ENCODE assay signal across 19 cellular contexts in genomic region chr1:119294728-119295127, GRCh38.
DNase-seq lines count a peak whose midpoint lies in the region; ATAC-seq and TF ChIP-seq lines count a peak whose summit lies in the region.
"Had no signal": no experiment of that assay in that cellular context is flagged by ENCODE, and none has a peak within 500 bp of the region (broad histone marks: within the 10 kb centered on the region; RNA-seq: fewer than 3 reads in every experiment).

No MANE protein-coding gene starts in this region.

- H3K9me3 ChIP-seq in CD4-positive, CD25-positive, alpha-beta regulatory T cell (ENCODE audit: control insufficient read depth in 2 of 2, low read length in 2 of 2) = no peaks in the 10 kb centered on the region
- H3K9me3 ChIP-seq: heart right ventricle had no signal

- peak in 2 of 3 donors; percentile 5 to 37 for DNase-seq in CD4-positive, CD25-positive, alpha-beta regulatory T cell
- DNase-seq in SK-MEL-5 (ENCODE audit: low read depth, low spot score) = peak; percentile 56
- peak; percentile 86 for DNase-seq in left kidney (ENCODE audit: low read depth, low spot score)
- no peak for DNase-seq in HEK293T (ENCODE audit: extremely low spot score)
- no peak for DNase-seq in endothelial cell (ENCODE audit: low spot score)
- DNase-seq in NK-92 (lab: John Stamatoyannopoulos, UW; ENCODE audit: unreplicated experiment) = no peak
- no peak for DNase-seq in NCI-H187 (lab: John Stamatoyannopoulos, UW)
- DNase-seq: activated CD4-positive, alpha-beta T cell treated with anti-CD3 and anti-CD28 coated beads for 1 hour; activated gamma-delta T cell; anterior cingulate cortex; CD8-positive, alpha-beta memory T cell; GM23248; heart right ventricle; NCI-H1436; NCI-H446; SJCRH30; T1000 had no signal

- peaks cover 0 to 2% (median 0%) of the 10 kb centered on the region in 7 donors for H3K9me3 Mint-ChIP-seq in CD4-positive, CD25-positive, alpha-beta regulatory T cell
- H3K9me3 Mint-ChIP-seq in endothelial cell (ENCODE audit: unreplicated experiment) = no peaks in the 10 kb centered on the region
- H3K9me3 Mint-ChIP-seq: memory B cell had no signal

- no peak overlapping the region for H3K4me3 Mint-ChIP-seq in CD4-positive, CD25-positive, alpha-beta regulatory T cell
- no peak overlapping the region for H3K4me3 Mint-ChIP-seq in endothelial cell (ENCODE audit: unreplicated experiment)
- H3K4me3 Mint-ChIP-seq: CD8-positive, alpha-beta memory T cell; memory B cell had no signal

- no peak for TF ChIP-seq CTCF in endothelial cell (IDR thresholded peaks at IDR 0.05; ENCODE audit: unreplicated experiment)

- CTCF ChIA-PET in HEK293T (lab: Yijun Ruan, JAX) = interaction anchor here (1.0 to 1.2 kb wide), 4 partner anchors 17 to 72 kb away, joined by 3 to 4 read pairs (median 4); no protein-coding TSS in a partner anchor

- H3K4me3 ChIP-seq in CD4-positive, CD25-positive, alpha-beta regulatory T cell (ENCODE audit: low read depth, low read length) = no peak overlapping the region
- H3K4me3 ChIP-seq: GM23248, heart right ventricle, SJCRH30 had no signal

- H3K36me3 Mint-ChIP-seq in CD4-positive, CD25-positive, alpha-beta regulatory T cell = no peaks in the 10 kb centered on the region
- no peaks in the 10 kb centered on the region for H3K36me3 Mint-ChIP-seq in endothelial cell (ENCODE audit: low read depth, unreplicated experiment)
- H3K36me3 Mint-ChIP-seq: CD8-positive, alpha-beta memory T cell; memory B cell had no signal

- POLR2A ChIA-PET in HEK293T (lab: Yijun Ruan, JAX) = interaction anchor here (0.9 kb wide), 1 partner anchor 32 kb away, joined by 4 read pairs; no protein-coding TSS in a partner anchor

- no peaks in the 10 kb centered on the region for H3K36me3 ChIP-seq in CD4-positive, CD25-positive, alpha-beta regulatory T cell (ENCODE audit: control insufficient read depth, insufficient read depth, low read length)
- H3K36me3 ChIP-seq: heart right ventricle, SJCRH30 had no signal

- peaks cover 6% of the 10 kb centered on the region for H3K4me1 ChIP-seq in CD4-positive, CD25-positive, alpha-beta regulatory T cell (ENCODE audit: control insufficient read depth, insufficient read depth, low read length, poor library complexity, severe bottlenecking)
- H3K4me1 ChIP-seq: heart right ventricle had no signal

- H3K27me3 Mint-ChIP-seq in CD4-positive, CD25-positive, alpha-beta regulatory T cell = peaks cover 7% of the 10 kb centered on the region
- peaks cover 1% of the 10 kb centered on the region for H3K27me3 Mint-ChIP-seq in endothelial cell (ENCODE audit: unreplicated experiment)
- H3K27me3 Mint-ChIP-seq: memory B cell had no signal

- no peak overlapping the region for H3K27ac Mint-ChIP-seq in CD4-positive, CD25-positive, alpha-beta regulatory T cell
- no peak overlapping the region for H3K27ac Mint-ChIP-seq in endothelial cell (ENCODE audit: unreplicated experiment)
- H3K27ac Mint-ChIP-seq: CD8-positive, alpha-beta memory T cell; memory B cell had no signal

- in situ Hi-C loops in SK-MEL-5 (cut with HindIII; ENCODE audit: low pct_unique_long_range_greater_than_20kb, low sequenced_read_pairs) = no loop called here

- H3K27ac ChIP-seq in CD4-positive, CD25-positive, alpha-beta regulatory T cell (ENCODE audit: insufficient read depth, low read length, poor library complexity, severe bottlenecking) = no peak overlapping the region
- H3K27ac ChIP-seq: GM23248, heart right ventricle, SJCRH30 had no signal

- H3K4me1 Mint-ChIP-seq in CD4-positive, CD25-positive, alpha-beta regulatory T cell = peaks cover 0 to 17% (median 2%) of the 10 kb centered on the region in 4 donors
- peaks cover 25% of the 10 kb centered on the region for H3K4me1 Mint-ChIP-seq in endothelial cell (ENCODE audit: unreplicated experiment)
- H3K4me1 Mint-ChIP-seq: memory B cell had no signal

- ATAC-seq in CD4-positive, CD25-positive, alpha-beta regulatory T cell (ENCODE audit: low read depth in 2 of 2) = peak in 1 of 2 donors; percentile 62
- ATAC-seq in HG02678 (IDR thresholded peaks at IDR 0.05; ENCODE audit: unreplicated experiment) = peak; percentile 38
- ATAC-seq: heart right ventricle had no signal

- H3K27me3 ChIP-seq in CD4-positive, CD25-positive, alpha-beta regulatory T cell (ENCODE audit: control insufficient read depth, insufficient read depth, low read length) = no peaks in the 10 kb centered on the region
- H3K27me3 ChIP-seq: heart right ventricle, SJCRH30 had no signal

TF ChIP-seq in HEK293T, 16 proteins besides CTCF, POLR2A, EP300 and RAD21:
- TF ChIP-seq NFRKB (IDR thresholded peaks at IDR 0.05) = no peak
- no peak for TF ChIP-seq TARDBP (IDR thresholded peaks at IDR 0.05)
- TF ChIP-seq, protein P1, sequence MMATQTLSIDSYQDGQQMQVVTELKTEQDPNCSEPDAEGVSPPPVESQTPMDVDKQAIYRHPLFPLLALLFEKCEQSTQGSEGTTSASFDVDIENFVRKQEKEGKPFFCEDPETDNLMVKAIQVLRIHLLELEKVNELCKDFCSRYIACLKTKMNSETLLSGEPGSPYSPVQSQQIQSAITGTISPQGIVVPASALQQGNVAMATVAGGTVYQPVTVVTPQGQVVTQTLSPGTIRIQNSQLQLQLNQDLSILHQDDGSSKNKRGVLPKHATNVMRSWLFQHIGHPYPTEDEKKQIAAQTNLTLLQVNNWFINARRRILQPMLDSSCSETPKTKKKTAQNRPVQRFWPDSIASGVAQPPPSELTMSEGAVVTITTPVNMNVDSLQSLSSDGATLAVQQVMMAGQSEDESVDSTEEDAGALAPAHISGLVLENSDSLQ (IDR thresholded peaks at IDR 0.05) = no peak
- TF ChIP-seq ZNF384 (IDR thresholded peaks at IDR 0.05) = no peak
- no peak for TF ChIP-seq LEF1 (IDR thresholded peaks at IDR 0.05; ENCODE audit: borderline replicate concordance)
- no peak for TF ChIP-seq FOXM1 (IDR thresholded peaks at IDR 0.05; ENCODE audit: borderline replicate concordance)
- TF ChIP-seq SUZ12 (IDR thresholded peaks at IDR 0.05) = no peak
- TF ChIP-seq HDGF (IDR thresholded peaks at IDR 0.05; ENCODE audit: borderline replicate concordance) = no peak
- no peak for TF ChIP-seq SP1 (IDR thresholded peaks at IDR 0.05)
- no peak for TF ChIP-seq ARNT (IDR thresholded peaks at IDR 0.05)
- TF ChIP-seq FOXK2 (IDR thresholded peaks at IDR 0.05) = no peak
- TF ChIP-seq FOXA1 (IDR thresholded peaks at IDR 0.05) = no peak
- no peak for TF ChIP-seq L3MBTL2 (conservative IDR thresholded peaks at IDR 0.05)
- no peak for TF ChIP-seq ELF4 (IDR thresholded peaks at IDR 0.05)
- no peak for TF ChIP-seq CTBP1 (IDR thresholded peaks at IDR 0.05; ENCODE audit: borderline replicate concordance)
- TF ChIP-seq BHLHE40 (IDR thresholded peaks at IDR 0.05; ENCODE audit: borderline replicate concordance) = no peak

Comparison
In these comparisons a context has a peak if more than half of its experiments do, and no peak if none do; other contexts are left out.
1. DNase-seq: peak in CD4-positive, CD25-positive, alpha-beta regulatory T cell (2 of 3), SK-MEL-5 (single experiment) and left kidney (single experiment); none in HEK293T (single experiment), endothelial cell (single experiment), NK-92 (single experiment) and NCI-H187 (0 of 2).